ENCODE assay signal across 1 cellular context in genomic region chrX:147875866-147876596, GRCh38.
TF ChIP-seq lines count a peak whose summit lies in the region.

No MANE protein-coding gene starts in this region.

TF ChIP-seq in HepG2, 621 proteins besides CTCF, POLR2A, EP300 and RAD21 (continued from another document):
- TF ChIP-seq PAXIP1 (CRISPR knock-in tag; conservative IDR thresholded peaks at IDR 0.05) (peak; percentile 75), DBP (CRISPR knock-in tag; IDR thresholded peaks at IDR 0.05; ENCODE audit: not compliant biosample characterization) (no peak), PPARG (CRISPR knock-in tag; conservative IDR thresholded peaks at IDR 0.05) (no peak), WIZ (CRISPR knock-in tag; IDR thresholded peaks at IDR 0.05) (0 out of 2 replicates have a peak, but pooled peaks have one; percentile 26), GTF3A (CRISPR knock-in tag; conservative IDR thresholded peaks at IDR 0.05) (no peak), SRSF9 (IDR thresholded peaks at IDR 0.05; ENCODE audit: borderline replicate concordance, insufficient read depth, low read depth, low read length, poor library complexity, severe bottlenecking) (no peak), TCF7L2 (IDR thresholded peaks at IDR 0.05; ENCODE audit: low read depth, low read length) (no peak), FOXK1 (CRISPR knock-in tag; IDR thresholded peaks at IDR 0.05; ENCODE audit: borderline replicate concordance, low read depth) (peak; percentile 75; the same call in 1 of the 2 replicates), IRF2 (CRISPR knock-in tag; IDR thresholded peaks at IDR 0.05) (peak; percentile 71), SAP130 (CRISPR knock-in tag; IDR thresholded peaks at IDR 0.05; ENCODE audit: low read depth) (peak; percentile 26; the same call in 1 of the 2 replicates), MIXL1 (CRISPR knock-in tag; IDR thresholded peaks at IDR 0.05) (peak; percentile 58; the same call in 1 of the 2 replicates)
